In genomic region chr6:4274382-4275082, GRCh38 we compare ENCODE assay signal across 1 cellular context.
TF ChIP-seq lines count a peak whose summit lies in the region.

No MANE protein-coding gene starts in this region.

TF ChIP-seq in IMR-90, 13 proteins besides CTCF, POLR2A, EP300 and RAD21 (continued from another document):
- TF ChIP-seq, protein P1, sequence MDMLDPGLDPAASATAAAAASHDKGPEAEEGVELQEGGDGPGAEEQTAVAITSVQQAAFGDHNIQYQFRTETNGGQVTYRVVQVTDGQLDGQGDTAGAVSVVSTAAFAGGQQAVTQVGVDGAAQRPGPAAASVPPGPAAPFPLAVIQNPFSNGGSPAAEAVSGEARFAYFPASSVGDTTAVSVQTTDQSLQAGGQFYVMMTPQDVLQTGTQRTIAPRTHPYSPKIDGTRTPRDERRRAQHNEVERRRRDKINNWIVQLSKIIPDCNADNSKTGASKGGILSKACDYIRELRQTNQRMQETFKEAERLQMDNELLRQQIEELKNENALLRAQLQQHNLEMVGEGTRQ (IDR thresholded peaks at IDR 0.05; ENCODE audit: low read depth, low read length): no peak
- TF ChIP-seq SMC3 (IDR thresholded peaks at IDR 0.05; ENCODE audit: low read depth, low read length): no peak
